Comparison of ENCODE assay signal across 10 cellular contexts in genomic region chr11:32448232-32448631, GRCh38. TPM values are rescaled to one million over a fixed set of nuclear protein-coding genes. Genes with fewer than 3 reads are reported as not detected.
DNase-seq lines count a peak whose midpoint lies in the region; ATAC-seq and TF ChIP-seq lines count a peak whose summit lies in the region.
"Had no signal": no experiment of that assay in that cellular context is flagged by ENCODE, and none has a peak within 500 bp of the region (broad histone marks: within the 10 kb centered on the region; RNA-seq: fewer than 3 reads in every experiment).

No MANE protein-coding gene starts in this region.

- peak overlapping the region; percentile 49 for H2AFZ ChIP-seq in PC-3 (ENCODE audit: low read length)

- H3K4me1 ChIP-seq in HAP-1: no peaks in the 10 kb centered on the region
- 0 out of 2 replicates have a peak, but pooled peaks cover 4% of the 10 kb centered on the region for H3K4me1 ChIP-seq in PC-3 (ENCODE audit: insufficient read depth, low read length)
- no peaks in the 10 kb centered on the region for H3K4me1 ChIP-seq in foreskin keratinocyte

- H3K27me3 ChIP-seq in HAP-1 (ENCODE audit: low read depth): peaks cover 4% of the 10 kb centered on the region; the same call in 1 of the 2 replicates
- no peaks in the 10 kb centered on the region for H3K27me3 ChIP-seq in PC-3 (ENCODE audit: low read length)
- H3K27me3 ChIP-seq in foreskin keratinocyte: peaks cover 18% of the 10 kb centered on the region

- no peaks in the 10 kb centered on the region for H3K36me3 Mint-ChIP-seq in CD14-positive monocyte

- in situ Hi-C loops in HAP-1 (cut with MboI; ENCODE audit: low sequenced_read_pairs): no loop called here

- H3K9me3 Mint-ChIP-seq in CD14-positive monocyte: peaks cover 0 to 4% (median 0%) of the 10 kb centered on the region in 7 donors
- H3K9me3 Mint-ChIP-seq: activated naive CD8-positive, alpha-beta T cell treated with anti-CD3 and anti-CD28 coated beads, Interleukin-2, amount 50 U/mL, for 24 hours had no signal

- no peaks in the 10 kb centered on the region for H3K9me2 ChIP-seq in PC-3 (replicated peaks; ENCODE audit: low read length)

- H3F3A ChIP-seq in PC-3 (ENCODE audit: low read length, unreplicated experiment): no peaks in the 10 kb centered on the region

- H3K4me3 ChIP-seq in HAP-1 (no peak overlapping the region), PC-3 (ENCODE audit: low read length) (no peak overlapping the region)

- no peak overlapping the region for H3K4me2 ChIP-seq in PC-3 (ENCODE audit: low read length)

- ATAC-seq in PC-3 (peak; percentile 85), foreskin keratinocyte (no peak)
- ATAC-seq: activated naive CD8-positive, alpha-beta T cell treated with anti-CD3 and anti-CD28 coated beads, Interleukin-2, amount 50 U/mL, for 24 hours had no signal

- H3K9me3 ChIP-seq in HAP-1: no peaks in the 10 kb centered on the region
- H3K9me3 ChIP-seq in PC-3 (ENCODE audit: low read length): no peaks in the 10 kb centered on the region

- H3K27ac Mint-ChIP-seq in CD14-positive monocyte: no peak overlapping the region
- H3K27ac Mint-ChIP-seq: activated naive CD8-positive, alpha-beta T cell treated with anti-CD3 and anti-CD28 coated beads, Interleukin-2, amount 50 U/mL, for 24 hours had no signal

- peaks cover 2% of the 10 kb centered on the region for H3K4me1 Mint-ChIP-seq in CD14-positive monocyte
- H3K4me1 Mint-ChIP-seq: activated naive CD8-positive, alpha-beta T cell treated with anti-CD3 and anti-CD28 coated beads, Interleukin-2, amount 50 U/mL, for 24 hours had no signal

- H3K27me3 Mint-ChIP-seq in CD14-positive monocyte (ENCODE audit: low read depth in 3 of 3): peaks cover 3 to 17% (median 15%) of the 10 kb centered on the region in 3 donors

- CTCF ChIA-PET in PC-3 (lab: Charles Lee): interaction anchor here (0.6 kb wide), 1 partner anchor 57 kb away, joined by 3 read pairs; no protein-coding TSS in a partner anchor

- H3K4me3 Mint-ChIP-seq in CD14-positive monocyte: no peak overlapping the region
- H3K4me3 Mint-ChIP-seq: activated naive CD8-positive, alpha-beta T cell treated with anti-CD3 and anti-CD28 coated beads, Interleukin-2, amount 50 U/mL, for 24 hours had no signal

- no peaks in the 10 kb centered on the region for H3K79me2 ChIP-seq in PC-3 (ENCODE audit: low read length)

- intact Hi-C loops in PC-3 (cut with micrococcal nuclease): loop anchor here (1.0 to 5.0 kb wide), 3 partner anchors 114 to 344 kb away; partner anchors contain the start of gene CCDC73
- intact Hi-C loops in CD14-positive monocyte (cut with micrococcal nuclease): no loop called here
- intact Hi-C loops in posterior vena cava (cut with DNase I): no loop called here

- TF ChIP-seq CTCF in PC-3 (conservative IDR thresholded peaks at IDR 0.05; ENCODE audit: low read depth, low read length): peak; percentile 75
- TF ChIP-seq CTCF in foreskin keratinocyte (conservative IDR thresholded peaks at IDR 0.05): peak; percentile 11
- TF ChIP-seq CTCF in CD14-positive monocyte (IDR thresholded peaks at IDR 0.05): no peak

- H3K36me3 ChIP-seq in HAP-1 (replicated peaks) (no peaks in the 10 kb centered on the region), PC-3 (ENCODE audit: low read depth, low read length) (no peaks in the 10 kb centered on the region)

- DNase-seq in DMS114 treated with DMSO at 0.1 percent for 48 hours (lab: John Stamatoyannopoulos, UW; ENCODE audit: unreplicated experiment): peak; percentile 1
- peak; percentile 53 to 58 for DNase-seq in HAP-1 (ENCODE audit: low spot score in 2 of 2)
- DNase-seq in PC-3: peak; percentile 74
- no peak for DNase-seq in foreskin keratinocyte
- DNase-seq in CD14-positive monocyte (ENCODE audit: low spot score): no peak
- DNase-seq in amygdala (lab: John Stamatoyannopoulos, UW): no peak
- DNase-seq in posterior vena cava (ENCODE audit: low spot score): no peak
- no peak for DNase-seq in NCI-H2029 (lab: John Stamatoyannopoulos, UW)
- DNase-seq: activated naive CD8-positive, alpha-beta T cell treated with anti-CD3 and anti-CD28 coated beads, Interleukin-2, amount 50 U/mL, for 24 hours had no signal

- H4K20me1 ChIP-seq in PC-3 (ENCODE audit: low read length): no peaks in the 10 kb centered on the region

- POLR2A ChIA-PET in PC-3 (lab: Charles Lee; ENCODE audit: unreplicated experiment): no interaction called here

- no peak overlapping the region for H3K27ac ChIP-seq in PC-3 (ENCODE audit: low read length)
- H3K27ac ChIP-seq in foreskin keratinocyte: no peak overlapping the region

- BruUV-seq in PC-3 (replicated peaks; lab: Mats Ljungman, UMichigan): no TSS peak

- no peak overlapping the region for H3K9ac ChIP-seq in PC-3 (ENCODE audit: low read length)

RNA-seq across cellular contexts. Expression of gene WT1, which starts 12.9 kb away (rescaled TPM):
- 8.5 and 9.1 TPM in 2 replicates for total RNA-seq in PC-3 (2014; rRNA removed)
- 0.35 TPM in 1 of 2 replicates, not detected in the other for total RNA-seq in foreskin keratinocyte
- polyA plus RNA-seq in foreskin keratinocyte: 0.21 TPM in 1 of 2 replicates, not detected in the other
- polyA plus RNA-seq in CD14-positive monocyte: not detected
- total RNA-seq in posterior vena cava: 1 to 10 TPM; 1.4 to 3.4 TPM
- total RNA-seq: fibroblast of lung had no signal
- polyA plus RNA-seq: fibroblast of lung had no signal

Comparison
In these comparisons a context has a peak if more than half of its experiments do, and no peak if none do; other contexts are left out.
1. DNase-seq: peak in DMS114 treated with DMSO at 0.1 percent for 48 hours (single experiment), HAP-1 (2 of 2) and PC-3 (single experiment); none in foreskin keratinocyte (0 of 2), CD14-positive monocyte (single experiment), amygdala (0 of 56), posterior vena cava (single experiment) and NCI-H2029 (single experiment).